34 cellular contexts compared by ENCODE assay signal in the genomic region with DNA sequence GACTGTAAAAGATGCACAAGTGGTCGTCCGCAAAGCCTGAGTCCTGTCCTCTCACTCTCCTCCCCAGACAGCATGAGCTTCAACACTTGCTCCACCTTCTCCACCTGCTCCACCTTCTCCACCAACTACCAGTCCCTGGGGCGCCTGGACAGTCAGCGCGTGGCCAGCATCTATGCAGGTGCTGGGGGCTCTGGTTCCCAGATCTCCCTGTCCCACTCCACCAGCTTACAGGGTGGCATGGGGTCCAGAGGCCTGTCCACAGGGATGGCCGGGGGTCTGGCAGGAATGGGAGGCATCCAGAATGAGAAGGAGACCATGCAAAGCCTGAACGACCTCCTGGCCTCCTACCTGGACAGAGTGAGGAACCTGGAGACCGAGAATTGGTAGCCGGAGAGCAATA.
"Had no signal": no experiment of that assay in that cellular context is flagged by ENCODE, and none has a peak within 500 bp of the region (broad histone marks: within the 10 kb centered on the region; RNA-seq: fewer than 3 reads in every experiment).

No MANE protein-coding gene starts in this region.

- DNase-seq: Karpas-422, Kasumi-1, MG63, MM.1S, MV-4-11, NCI-H1048, NCI-H1092, NCI-H1092 treated with DMSO at 0.1 percent for 48 hours, NCI-H1105, NCI-H1105 treated with DMSO at 0.1 percent for 48 hours, NCI-H1417, NCI-H1417 treated with DMSO at 0.1 percent for 48 hours, NCI-H1436, NCI-H1436 treated with DMSO at 0.1 percent for 48 hours, NCI-H146, NCI-H1694 treated with DMSO at 0.1 percent for 48 hours, NCI-H187, NCI-H187 treated with DMSO at 0.1 percent for 48 hours, NCI-H1930, NCI-H2029, NCI-H2029 treated with DMSO at 0.1 percent for 48 hours, NCI-H2081, NCI-H2081 treated with DMSO at 0.1 percent for 48 hours, NCI-H2107, NCI-H2171, NCI-H2171 treated with DMSO at 0.1 percent for 48 hours, NCI-H2227 treated with DMSO at 0.1 percent for 48 hours, NCI-H226, NCI-H345, NCI-H446, NCI-H446 treated with DMSO at 0.1 percent for 48 hours, NCI-H510A, NCI-H510A treated with DMSO at 0.1 percent for 48 hours had no signal

- H3K36me3 ChIP-seq: MG63 had no signal

- H3K9me3 ChIP-seq: MG63 had no signal

- H3K27ac ChIP-seq: KMS-11 had no signal

- H3K9ac ChIP-seq: KMS-11 had no signal

- H3K4me3 ChIP-seq: MG63 had no signal
